In the genomic region with DNA sequence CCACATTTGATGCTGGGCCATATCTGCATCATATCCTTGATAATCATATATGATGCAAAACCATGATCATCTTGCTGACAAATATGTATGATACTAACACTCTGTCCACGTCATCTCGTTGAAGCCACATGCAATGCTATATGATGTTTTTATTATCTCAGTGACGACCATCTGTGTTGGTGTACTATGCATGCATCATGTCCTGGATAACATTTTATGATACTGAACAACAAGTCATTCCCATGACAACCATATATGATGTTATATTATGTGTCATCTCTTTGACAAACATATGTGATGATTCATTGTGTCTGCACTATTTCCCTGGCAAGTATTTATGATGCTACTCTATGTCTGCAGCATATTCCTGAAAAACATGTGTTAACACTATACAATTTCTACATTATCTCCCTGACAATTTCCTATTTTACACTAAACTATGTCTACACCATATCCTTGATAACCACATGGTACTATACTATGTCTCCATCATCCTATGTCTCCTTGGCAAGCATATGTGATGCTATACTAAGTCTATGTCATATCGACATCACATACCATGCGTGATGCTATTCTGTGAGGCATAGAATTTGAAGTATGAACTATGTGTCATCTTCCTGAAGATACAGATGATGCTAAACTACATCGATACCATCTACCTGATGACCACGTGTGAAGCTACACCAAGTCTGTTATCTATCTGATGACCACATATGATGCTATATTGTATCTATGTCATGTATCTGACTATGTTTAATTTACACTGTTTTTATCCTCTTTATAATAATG, we compare ENCODE assay signal across 1 cellular context.
TF ChIP-seq lines count a peak whose summit lies in the region.

No MANE protein-coding gene starts in this region.

TF ChIP-seq in SK-N-SH treated with all-trans-retinoic acid at 6 μM for 48 hours, 23 proteins besides CTCF, POLR2A, EP300 and RAD21 (continued from another document):
- TF ChIP-seq, protein P1, sequence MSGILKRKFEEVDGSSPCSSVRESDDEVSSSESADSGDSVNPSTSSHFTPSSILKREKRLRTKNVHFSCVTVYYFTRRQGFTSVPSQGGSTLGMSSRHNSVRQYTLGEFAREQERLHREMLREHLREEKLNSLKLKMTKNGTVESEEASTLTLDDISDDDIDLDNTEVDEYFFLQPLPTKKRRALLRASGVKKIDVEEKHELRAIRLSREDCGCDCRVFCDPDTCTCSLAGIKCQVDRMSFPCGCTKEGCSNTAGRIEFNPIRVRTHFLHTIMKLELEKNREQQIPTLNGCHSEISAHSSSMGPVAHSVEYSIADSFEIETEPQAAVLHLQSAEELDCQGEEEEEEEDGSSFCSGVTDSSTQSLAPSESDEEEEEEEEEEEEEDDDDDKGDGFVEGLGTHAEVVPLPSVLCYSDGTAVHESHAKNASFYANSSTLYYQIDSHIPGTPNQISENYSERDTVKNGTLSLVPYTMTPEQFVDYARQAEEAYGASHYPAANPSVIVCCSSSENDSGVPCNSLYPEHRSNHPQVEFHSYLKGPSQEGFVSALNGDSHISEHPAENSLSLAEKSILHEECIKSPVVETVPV (CRISPR knock-in tag; IDR thresholded peaks at IDR 0.05) = no peak
- no peak for TF ChIP-seq ARNTL (CRISPR knock-in tag; IDR thresholded peaks at IDR 0.05; ENCODE audit: borderline replicate concordance, low read depth)
- TF ChIP-seq ZNF565 (CRISPR knock-in tag; conservative IDR thresholded peaks at IDR 0.05; ENCODE audit: low read depth) = no peak
- TF ChIP-seq OSR1 (CRISPR knock-in tag; IDR thresholded peaks at IDR 0.05) = no peak
- no peak for TF ChIP-seq GLIS3 (CRISPR knock-in tag; IDR thresholded peaks at IDR 0.05)
- TF ChIP-seq SNAI2 (CRISPR knock-in tag; IDR thresholded peaks at IDR 0.05) = no peak
- no peak for TF ChIP-seq ESRRG (CRISPR knock-in tag; IDR thresholded peaks at IDR 0.05)
- TF ChIP-seq ZNF8 (CRISPR knock-in tag; IDR thresholded peaks at IDR 0.05) = no peak
- TF ChIP-seq ZNF70 (CRISPR knock-in tag; IDR thresholded peaks at IDR 0.05) = no peak
- TF ChIP-seq, protein P2, sequence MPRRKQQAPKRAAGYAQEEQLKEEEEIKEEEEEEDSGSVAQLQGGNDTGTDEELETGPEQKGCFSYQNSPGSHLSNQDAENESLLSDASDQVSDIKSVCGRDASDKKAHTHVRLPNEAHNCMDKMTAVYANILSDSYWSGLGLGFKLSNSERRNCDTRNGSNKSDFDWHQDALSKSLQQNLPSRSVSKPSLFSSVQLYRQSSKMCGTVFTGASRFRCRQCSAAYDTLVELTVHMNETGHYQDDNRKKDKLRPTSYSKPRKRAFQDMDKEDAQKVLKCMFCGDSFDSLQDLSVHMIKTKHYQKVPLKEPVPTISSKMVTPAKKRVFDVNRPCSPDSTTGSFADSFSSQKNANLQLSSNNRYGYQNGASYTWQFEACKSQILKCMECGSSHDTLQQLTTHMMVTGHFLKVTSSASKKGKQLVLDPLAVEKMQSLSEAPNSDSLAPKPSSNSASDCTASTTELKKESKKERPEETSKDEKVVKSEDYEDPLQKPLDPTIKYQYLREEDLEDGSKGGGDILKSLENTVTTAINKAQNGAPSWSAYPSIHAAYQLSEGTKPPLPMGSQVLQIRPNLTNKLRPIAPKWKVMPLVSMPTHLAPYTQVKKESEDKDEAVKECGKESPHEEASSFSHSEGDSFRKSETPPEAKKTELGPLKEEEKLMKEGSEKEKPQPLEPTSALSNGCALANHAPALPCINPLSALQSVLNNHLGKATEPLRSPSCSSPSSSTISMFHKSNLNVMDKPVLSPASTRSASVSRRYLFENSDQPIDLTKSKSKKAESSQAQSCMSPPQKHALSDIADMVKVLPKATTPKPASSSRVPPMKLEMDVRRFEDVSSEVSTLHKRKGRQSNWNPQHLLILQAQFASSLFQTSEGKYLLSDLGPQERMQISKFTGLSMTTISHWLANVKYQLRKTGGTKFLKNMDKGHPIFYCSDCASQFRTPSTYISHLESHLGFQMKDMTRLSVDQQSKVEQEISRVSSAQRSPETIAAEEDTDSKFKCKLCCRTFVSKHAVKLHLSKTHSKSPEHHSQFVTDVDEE (CRISPR knock-in tag; IDR thresholded peaks at IDR 0.05) = no peak
- no peak for TF ChIP-seq BACH2 (CRISPR knock-in tag; IDR thresholded peaks at IDR 0.05; ENCODE audit: borderline replicate concordance)
- TF ChIP-seq CSDC2 (CRISPR knock-in tag; IDR thresholded peaks at IDR 0.05) = no peak
- TF ChIP-seq RARB (CRISPR knock-in tag; IDR thresholded peaks at IDR 0.05) = no peak
- TF ChIP-seq, protein P3, sequence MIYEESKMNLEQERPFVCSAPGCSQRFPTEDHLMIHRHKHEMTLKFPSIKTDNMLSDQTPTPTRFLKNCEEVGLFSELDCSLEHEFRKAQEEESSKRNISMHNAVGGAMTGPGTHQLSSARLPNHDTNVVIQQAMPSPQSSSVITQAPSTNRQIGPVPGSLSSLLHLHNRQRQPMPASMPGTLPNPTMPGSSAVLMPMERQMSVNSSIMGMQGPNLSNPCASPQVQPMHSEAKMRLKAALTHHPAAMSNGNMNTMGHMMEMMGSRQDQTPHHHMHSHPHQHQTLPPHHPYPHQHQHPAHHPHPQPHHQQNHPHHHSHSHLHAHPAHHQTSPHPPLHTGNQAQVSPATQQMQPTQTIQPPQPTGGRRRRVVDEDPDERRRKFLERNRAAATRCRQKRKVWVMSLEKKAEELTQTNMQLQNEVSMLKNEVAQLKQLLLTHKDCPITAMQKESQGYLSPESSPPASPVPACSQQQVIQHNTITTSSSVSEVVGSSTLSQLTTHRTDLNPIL (CRISPR knock-in tag; IDR thresholded peaks at IDR 0.05; ENCODE audit: low read depth) = no peak
